22 cellular contexts compared by ENCODE assay signal in the genomic region with DNA sequence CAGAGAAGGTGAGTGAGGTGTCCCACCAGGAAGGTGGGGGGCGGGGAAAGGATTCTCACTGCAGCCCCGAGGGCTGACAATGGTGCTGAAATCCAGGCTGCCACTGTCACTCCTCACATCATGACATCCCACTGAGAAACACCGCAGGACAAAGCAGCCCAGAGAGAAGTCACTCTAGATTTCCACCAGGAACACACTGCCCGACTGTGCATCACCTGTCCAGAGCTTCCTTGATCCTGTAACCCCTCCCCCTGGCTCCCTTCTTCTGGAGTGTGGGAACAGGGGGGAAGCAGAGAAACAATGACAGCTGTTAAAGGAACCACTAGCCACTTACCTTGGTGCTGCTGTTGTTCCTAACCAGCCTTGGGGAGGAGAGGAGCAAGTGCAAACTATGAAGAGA.
"Had no signal": no experiment of that assay in that cellular context is flagged by ENCODE, and none has a peak within 500 bp of the region (broad histone marks: within the 10 kb centered on the region; RNA-seq: fewer than 3 reads in every experiment).

No MANE protein-coding gene starts in this region.

- H3K27ac ChIP-seq: adrenal gland, breast epithelium, esophagus muscularis mucosa, lower lobe of right lung, parathyroid adenoma, testis had no signal

- H3K9me3 Mint-ChIP-seq: activated naive CD4-positive, alpha-beta T cell treated with anti-CD3 and anti-CD28 coated beads, Interleukin-2, amount 50 U/mL, for 72 hours; activated T-helper 1 cell treated with anti-CD3 and anti-CD28 coated beads, Interleukin-12 subunit alpha, Interleukin-12 subunit beta, Interleukin-2, Interleukin-4 antibody, amounts not matched to agents 30 ng/mL and 10 ng/mL and 1 ng/mL, durations not matched to agents 14 hours and 24 hours and 36 hours; dendritic cell treated with granulocyte-macrophage colony-stimulating factor and Interleukin-4, amounts not matched to agents 40 ng/mL and 50 ng/mL, for 4 days; mesothelial cell of epicardium; stimulated activated effector memory CD8-positive, alpha-beta T cell treated with anti-CD3 and anti-CD28 coated beads, Interleukin-12 subunit alpha, Interleukin-12 subunit beta, amount 100 ng/mL, for 72 hours; type B pancreatic cell had no signal

- H3K4me1 ChIP-seq: adrenal gland, breast epithelium, esophagus muscularis mucosa, lower lobe of right lung, testis had no signal

- H3K4me3 ChIP-seq: adrenal gland, breast epithelium, esophagus muscularis mucosa, lower lobe of right lung, smooth muscle cell, testis had no signal

- ATAC-seq: activated naive CD4-positive, alpha-beta T cell treated with anti-CD3 and anti-CD28 coated beads, Interleukin-2, amount 50 U/mL, for 72 hours; left colon; lower lobe of right lung; stimulated activated effector memory CD8-positive, alpha-beta T cell treated with anti-CD3 and anti-CD28 coated beads, Interleukin-12 subunit alpha, Interleukin-12 subunit beta, amount 100 ng/mL, for 72 hours had no signal

- H3K36me3 Mint-ChIP-seq: activated naive CD4-positive, alpha-beta T cell treated with anti-CD3 and anti-CD28 coated beads, Interleukin-2, amount 50 U/mL, for 72 hours; mesothelial cell of epicardium; stimulated activated effector memory CD8-positive, alpha-beta T cell treated with anti-CD3 and anti-CD28 coated beads, Interleukin-12 subunit alpha, Interleukin-12 subunit beta, amount 100 ng/mL, for 72 hours; type B pancreatic cell had no signal

- DNase-seq: activated CD4-positive, alpha-beta T cell treated with anti-CD3 and anti-CD28 coated beads, Interleukin-2, amount 50 U/mL, for 4 hours; activated gamma-delta T cell treated with Interleukin-2 at 50 U/mL for 16 hours; activated T-cell treated with anti-CD3 and anti-CD28 coated beads for 4 hours; adrenal gland; effector CD8-positive, alpha-beta T cell; hippocampal formation; islet precursor cell; left colon; lower lobe of right lung; stimulated activated CD4-positive, alpha-beta T cell treated with anti-CD3 and anti-CD28 coated beads, Interleukin-4, amount 100 ng/mL, for 24 hours; T-helper 2 cell; testis had no signal

- H3K4me1 Mint-ChIP-seq: stimulated activated effector memory CD8-positive, alpha-beta T cell treated with anti-CD3 and anti-CD28 coated beads, Interleukin-12 subunit alpha, Interleukin-12 subunit beta, amount 100 ng/mL, for 72 hours had no signal

- H3K4me3 Mint-ChIP-seq: activated T-helper 1 cell treated with anti-CD3 and anti-CD28 coated beads, Interleukin-12 subunit alpha, Interleukin-12 subunit beta, Interleukin-2, Interleukin-4 antibody, amounts not matched to agents 30 ng/mL and 10 ng/mL and 1 ng/mL, durations not matched to agents 14 hours and 24 hours and 36 hours; dendritic cell treated with granulocyte-macrophage colony-stimulating factor and Interleukin-4, amounts not matched to agents 40 ng/mL and 50 ng/mL, for 4 days; mesothelial cell of epicardium; stimulated activated effector memory CD8-positive, alpha-beta T cell treated with anti-CD3 and anti-CD28 coated beads, Interleukin-12 subunit alpha, Interleukin-12 subunit beta, amount 100 ng/mL, for 72 hours; type B pancreatic cell had no signal

- H3K9me3 ChIP-seq: adrenal gland, lower lobe of right lung, testis had no signal

- H3K27ac Mint-ChIP-seq: activated naive CD4-positive, alpha-beta T cell treated with anti-CD3 and anti-CD28 coated beads, Interleukin-2, amount 50 U/mL, for 72 hours; activated T-helper 1 cell treated with anti-CD3 and anti-CD28 coated beads, Interleukin-12 subunit alpha, Interleukin-12 subunit beta, Interleukin-2, Interleukin-4 antibody, amounts not matched to agents 30 ng/mL and 10 ng/mL and 1 ng/mL, durations not matched to agents 14 hours and 24 hours and 36 hours; dendritic cell treated with granulocyte-macrophage colony-stimulating factor and Interleukin-4, amounts not matched to agents 40 ng/mL and 50 ng/mL, for 4 days; mesothelial cell of epicardium; stimulated activated effector memory CD8-positive, alpha-beta T cell treated with anti-CD3 and anti-CD28 coated beads, Interleukin-12 subunit alpha, Interleukin-12 subunit beta, amount 100 ng/mL, for 72 hours had no signal

- H3K36me3 ChIP-seq: adrenal gland, breast epithelium, esophagus muscularis mucosa, lower lobe of right lung had no signal
